Comparison of ENCODE assay signal across 17 cellular contexts in the genomic region with DNA sequence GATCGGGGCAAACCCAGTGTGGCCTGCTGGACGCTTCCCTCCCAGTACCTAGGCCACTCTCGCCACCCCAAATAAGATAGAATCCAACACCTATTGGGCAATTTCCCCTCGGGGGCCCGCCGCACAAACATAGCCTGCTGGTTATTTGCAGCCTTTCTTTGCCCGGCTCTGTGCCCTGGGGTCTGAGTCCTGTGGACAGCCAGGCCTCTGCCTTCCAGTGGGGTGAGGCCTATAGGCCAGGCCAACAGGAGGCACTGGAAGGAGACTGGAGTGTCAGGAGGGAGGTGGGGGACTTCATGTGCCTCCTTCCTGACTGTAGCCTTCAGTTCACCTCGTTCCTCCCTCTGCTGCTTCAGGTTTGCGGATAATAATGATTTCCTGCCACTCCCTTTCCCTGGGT. TPM values are rescaled to one million over a fixed set of nuclear protein-coding genes. Genes with fewer than 3 reads are reported as not detected.
A peak's percentile ranks its signal among the peaks of the same experiment; 100 is the strongest.
DNase-seq lines count a peak whose midpoint lies in the region; ATAC-seq and TF ChIP-seq lines count a peak whose summit lies in the region.
"Had no signal": no experiment of that assay in that cellular context is flagged by ENCODE, and none has a peak within 500 bp of the region (broad histone marks: within the 10 kb centered on the region; RNA-seq: fewer than 3 reads in every experiment).

No MANE protein-coding gene starts in this region.

- H3K4me3 ChIP-seq in HL-60 (replicated peaks; ENCODE audit: insufficient read depth, low read length) (no peak overlapping the region), lower lobe of right lung (no peak overlapping the region)
- H3K4me3 ChIP-seq: MG63, SJCRH30 had no signal

- intact Hi-C loops in lower lobe of right lung (cut with DNase I): no loop called here

- peaks cover 8% of the 10 kb centered on the region for H3K4me1 ChIP-seq in lower lobe of right lung
- H3K4me1 ChIP-seq: SJCRH30 had no signal

- H3K9me3 ChIP-seq in lower lobe of right lung: no peaks in the 10 kb centered on the region
- H3K9me3 ChIP-seq: MG63, SJCRH30 had no signal

- DNase-seq in HL-60 (ENCODE audit: low read depth in 1 of 2, low spot score in 1 of 2): peak; percentile 7 to 15
- no peak for DNase-seq in lower lobe of right lung
- no peak for DNase-seq in kidney tubule cell (ENCODE audit: low spot score)
- DNase-seq: CD8-positive, alpha-beta T cell; HFFc6; MG63; NCI-H146; NK-92 treated with Interleukin-12 subunit alpha and Interleukin-12 subunit beta, amount 100 ng/mL, for 24 hours; PC-3; SJCRH30 had no signal

- TF ChIP-seq CTCF in C4-2B (conservative IDR thresholded peaks at IDR 0.05): no peak
- TF ChIP-seq CTCF in HL-60 (IDR thresholded peaks at IDR 0.05; ENCODE audit: insufficient read depth, low read length): no peak
- TF ChIP-seq CTCF in VCaP (conservative IDR thresholded peaks at IDR 0.05): no peak
- no peak for TF ChIP-seq CTCF in lower lobe of right lung (IDR thresholded peaks at IDR 0.05)

- ATAC-seq in lower lobe of right lung (peak; percentile 5 to 8), GM18907 (IDR thresholded peaks at IDR 0.05; ENCODE audit: unreplicated experiment) (no peak), GM19395 (IDR thresholded peaks at IDR 0.05; ENCODE audit: unreplicated experiment) (no peak), HG02759 (IDR thresholded peaks at IDR 0.05; ENCODE audit: unreplicated experiment) (no peak)
- ATAC-seq: CD8-positive, alpha-beta T cell; PC-3 had no signal

- no peaks in the 10 kb centered on the region for H3K27me3 ChIP-seq in HL-60 (ENCODE audit: insufficient read depth, poor library complexity, severe bottlenecking)
- H3K27me3 ChIP-seq in lower lobe of right lung (ENCODE audit: low read depth): no peaks in the 10 kb centered on the region
- H3K27me3 ChIP-seq: MG63, SJCRH30 had no signal

- H3K27ac ChIP-seq in C4-2B (peak overlapping the region; percentile 68), HL-60 (replicated peaks) (no peak overlapping the region), VCaP (peak overlapping the region; percentile 81), lower lobe of right lung (peak overlapping the region; percentile 36)
- H3K27ac ChIP-seq: SJCRH30 had no signal

- H3K36me3 ChIP-seq in lower lobe of right lung: peaks cover 62% of the 10 kb centered on the region

RNA-seq across cellular contexts. Expression of gene LDHAL6B, which starts 47.4 kb away (rescaled TPM):
- not detected for total RNA-seq in lower lobe of right lung
- total RNA-seq: CD8-positive, alpha-beta T cell; HFFc6; HT1080; NCI-H460; PC-3; SJCRH30 had no signal

RNA-seq across cellular contexts. Expression of gene CCNB2, which starts 54.3 kb away (rescaled TPM):
- 2.0 TPM for total RNA-seq in lower lobe of right lung

Comparison
In these comparisons a context has a peak if more than half of its experiments do, and no peak if none do; other contexts are left out.
1. DNase-seq: peak in HL-60 (2 of 2); none in lower lobe of right lung (single experiment) and kidney tubule cell (single experiment).
2. ATAC-seq: peak in lower lobe of right lung (2 of 2); none in GM18907 (single experiment), GM19395 (single experiment) and HG02759 (single experiment).